ENCODE assay signal across 1 cellular context in the genomic region with DNA sequence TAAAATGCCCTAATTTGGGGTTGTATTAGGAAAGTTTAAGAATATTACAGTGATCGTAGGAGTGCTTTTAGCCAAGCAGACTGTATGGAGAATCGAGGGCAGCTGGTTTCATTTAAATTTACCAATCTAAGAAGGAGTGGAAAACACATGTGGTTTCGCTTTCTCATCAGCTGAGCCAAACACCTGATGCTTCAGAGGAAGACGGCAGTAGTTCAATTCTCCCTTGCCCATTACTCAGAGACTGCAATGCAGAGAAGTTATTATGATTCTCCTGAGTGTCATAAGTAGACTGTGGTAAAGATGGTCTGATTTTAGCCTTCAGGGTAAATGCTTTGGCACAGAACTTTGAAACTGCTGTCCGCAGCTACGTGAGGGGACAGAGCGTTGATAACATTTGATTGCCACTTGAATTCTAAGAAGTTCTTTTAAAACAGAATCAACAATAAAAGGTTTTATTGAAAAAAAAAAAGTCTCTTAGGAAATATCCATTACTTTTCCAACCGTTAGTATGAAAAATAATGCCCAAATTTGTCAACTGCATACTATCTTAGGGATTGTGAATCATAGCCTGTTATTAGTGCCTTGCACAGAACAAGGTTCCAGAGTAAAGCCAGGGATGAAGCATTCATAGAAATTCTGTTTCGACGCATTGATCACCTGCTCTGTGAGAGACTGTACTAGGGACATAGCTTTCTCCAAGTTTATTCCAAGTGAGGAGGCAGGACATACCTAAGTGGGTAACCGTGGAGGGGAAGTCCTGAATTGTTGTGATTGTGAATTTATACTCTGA.
TF ChIP-seq lines count a peak whose summit lies in the region.

No MANE protein-coding gene starts in this region.

TF ChIP-seq in GM12878, 131 proteins besides CTCF, POLR2A, EP300 and RAD21 (continued from another document):
- TF ChIP-seq, protein P1, sequence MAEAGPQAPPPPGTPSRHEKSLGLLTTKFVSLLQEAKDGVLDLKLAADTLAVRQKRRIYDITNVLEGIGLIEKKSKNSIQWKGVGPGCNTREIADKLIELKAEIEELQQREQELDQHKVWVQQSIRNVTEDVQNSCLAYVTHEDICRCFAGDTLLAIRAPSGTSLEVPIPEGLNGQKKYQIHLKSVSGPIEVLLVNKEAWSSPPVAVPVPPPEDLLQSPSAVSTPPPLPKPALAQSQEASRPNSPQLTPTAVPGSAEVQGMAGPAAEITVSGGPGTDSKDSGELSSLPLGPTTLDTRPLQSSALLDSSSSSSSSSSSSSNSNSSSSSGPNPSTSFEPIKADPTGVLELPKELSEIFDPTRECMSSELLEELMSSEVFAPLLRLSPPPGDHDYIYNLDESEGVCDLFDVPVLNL (IDR thresholded peaks at IDR 0.05; ENCODE audit: low read depth, low read length), result no peak
